12 cellular contexts compared by ENCODE assay signal in the genomic region with DNA sequence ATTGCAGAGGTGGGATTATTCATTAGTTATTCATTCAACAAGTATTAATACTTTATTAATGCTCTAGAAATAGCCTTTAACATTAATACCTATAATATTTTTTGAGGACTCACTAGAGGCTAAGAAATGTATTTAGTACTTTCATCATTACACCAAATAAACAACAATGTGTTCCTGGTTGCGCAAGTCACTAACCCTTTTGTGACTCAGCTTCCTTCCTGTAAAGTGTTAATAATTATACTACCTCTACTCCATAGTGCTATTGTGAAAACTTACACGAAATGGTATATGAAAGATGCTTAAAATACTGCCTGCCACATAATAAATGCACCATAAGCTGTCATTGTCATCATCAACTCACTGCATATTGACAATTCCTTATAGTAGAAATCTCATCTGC.
DNase-seq lines count a peak whose midpoint lies in the region; TF ChIP-seq lines count a peak whose summit lies in the region.
"Had no signal": no experiment of that assay in that cellular context is flagged by ENCODE, and none has a peak within 500 bp of the region (broad histone marks: within the 10 kb centered on the region; RNA-seq: fewer than 3 reads in every experiment).

No MANE protein-coding gene starts in this region.

- DNase-seq in NK-92 treated with Interleukin-12 subunit alpha and Interleukin-12 subunit beta, amount 100 ng/mL, for 24 hours (lab: John Stamatoyannopoulos, UW) = peak; percentile 17
- DNase-seq in NK-92 (lab: John Stamatoyannopoulos, UW; ENCODE audit: unreplicated experiment) = no peak
- DNase-seq in HT-29 (ENCODE audit: low spot score) = peak; percentile 49
- peak; percentile 70 to 80 for DNase-seq in cardiac fibroblast (ENCODE audit: low read depth in 2 of 2)
- DNase-seq in renal cortical epithelial cell (ENCODE audit: low read depth) = peak; percentile 87
- DNase-seq in COR-L47 (lab: John Stamatoyannopoulos, UW) = no peak
- no peak for DNase-seq in NCI-H1105 (lab: John Stamatoyannopoulos, UW)
- DNase-seq in activated T-cell treated with anti-CD3 and anti-CD28 coated beads, Interleukin-2, amount 50 U/mL, for 24 hours = no peak
- DNase-seq: adrenal gland; left ventricle myocardium inferior; stimulated activated CD4-positive, alpha-beta T cell treated with anti-CD3 and anti-CD28 coated beads, Interleukin-2, amount 100 ng/mL, for 48 hours; substantia nigra had no signal

- no peaks in the 10 kb centered on the region for H3K9me3 Mint-ChIP-seq in activated T-cell treated with anti-CD3 and anti-CD28 coated beads, Interleukin-2, amount 50 U/mL, for 24 hours

- no peak overlapping the region for H3K27ac Mint-ChIP-seq in activated T-cell treated with anti-CD3 and anti-CD28 coated beads, Interleukin-2, amount 50 U/mL, for 24 hours

- peaks cover 3% of the 10 kb centered on the region for H3K36me3 Mint-ChIP-seq in activated T-cell treated with anti-CD3 and anti-CD28 coated beads, Interleukin-2, amount 50 U/mL, for 24 hours (ENCODE audit: low read depth)

- peaks cover 2% of the 10 kb centered on the region for H3K4me1 Mint-ChIP-seq in activated T-cell treated with anti-CD3 and anti-CD28 coated beads, Interleukin-2, amount 50 U/mL, for 24 hours (ENCODE audit: low read depth)

- H3K27me3 Mint-ChIP-seq in activated T-cell treated with anti-CD3 and anti-CD28 coated beads, Interleukin-2, amount 50 U/mL, for 24 hours = no peaks in the 10 kb centered on the region

- no peak overlapping the region for H3K4me3 ChIP-seq in cardiac fibroblast (replicated peaks in 1 of 2; ENCODE audit: low read depth in 2 of 2, low read length in 2 of 2)
- H3K4me3 ChIP-seq: adrenal gland, left ventricle myocardium inferior had no signal

- no peak overlapping the region for H3K4me3 Mint-ChIP-seq in activated T-cell treated with anti-CD3 and anti-CD28 coated beads, Interleukin-2, amount 50 U/mL, for 24 hours

- no peak for TF ChIP-seq CTCF in cardiac fibroblast (IDR thresholded peaks at IDR 0.05; ENCODE audit: low read depth, low read length)

Comparison
In these comparisons a context has a peak if more than half of its experiments do, and no peak if none do; other contexts are left out.
1. DNase-seq: peak in NK-92 treated with Interleukin-12 subunit alpha and Interleukin-12 subunit beta, amount 100 ng/mL, for 24 hours (single experiment), HT-29 (single experiment), cardiac fibroblast (2 of 2) and renal cortical epithelial cell (single experiment); none in NK-92 (single experiment), COR-L47 (single experiment), NCI-H1105 (single experiment) and activated T-cell treated with anti-CD3 and anti-CD28 coated beads, Interleukin-2, amount 50 U/mL, for 24 hours (single experiment).